In the genomic region with DNA sequence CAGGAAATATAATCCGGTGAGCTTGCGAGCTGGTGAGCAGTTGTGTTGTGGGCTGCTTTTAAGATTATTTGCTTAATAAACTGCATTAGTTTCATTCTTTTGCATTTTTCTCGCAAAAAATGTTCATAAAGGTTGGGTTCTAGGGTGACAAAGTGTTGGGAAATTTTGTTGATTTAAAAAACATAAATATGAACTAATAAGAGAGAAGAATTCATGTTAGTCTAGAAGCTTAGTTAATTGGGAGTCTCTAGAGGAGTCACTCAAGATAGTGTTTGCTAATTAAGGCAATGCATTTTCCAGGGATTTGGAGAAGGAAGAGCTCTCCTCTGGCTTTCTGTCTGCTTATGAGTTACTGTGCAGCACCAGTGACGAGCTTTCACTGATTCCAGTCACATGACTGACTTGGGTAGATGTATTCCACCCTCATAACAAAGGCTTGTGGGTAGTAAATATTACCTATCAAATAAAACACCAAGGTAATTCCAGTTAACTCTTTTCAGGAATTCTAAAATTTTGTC, we compare ENCODE assay signal across 1 cellular context.
TF ChIP-seq lines count a peak whose summit lies in the region.

No MANE protein-coding gene starts in this region.

TF ChIP-seq in GM23338, 12 proteins besides CTCF, POLR2A, EP300 and RAD21:
- TF ChIP-seq, protein P1, sequence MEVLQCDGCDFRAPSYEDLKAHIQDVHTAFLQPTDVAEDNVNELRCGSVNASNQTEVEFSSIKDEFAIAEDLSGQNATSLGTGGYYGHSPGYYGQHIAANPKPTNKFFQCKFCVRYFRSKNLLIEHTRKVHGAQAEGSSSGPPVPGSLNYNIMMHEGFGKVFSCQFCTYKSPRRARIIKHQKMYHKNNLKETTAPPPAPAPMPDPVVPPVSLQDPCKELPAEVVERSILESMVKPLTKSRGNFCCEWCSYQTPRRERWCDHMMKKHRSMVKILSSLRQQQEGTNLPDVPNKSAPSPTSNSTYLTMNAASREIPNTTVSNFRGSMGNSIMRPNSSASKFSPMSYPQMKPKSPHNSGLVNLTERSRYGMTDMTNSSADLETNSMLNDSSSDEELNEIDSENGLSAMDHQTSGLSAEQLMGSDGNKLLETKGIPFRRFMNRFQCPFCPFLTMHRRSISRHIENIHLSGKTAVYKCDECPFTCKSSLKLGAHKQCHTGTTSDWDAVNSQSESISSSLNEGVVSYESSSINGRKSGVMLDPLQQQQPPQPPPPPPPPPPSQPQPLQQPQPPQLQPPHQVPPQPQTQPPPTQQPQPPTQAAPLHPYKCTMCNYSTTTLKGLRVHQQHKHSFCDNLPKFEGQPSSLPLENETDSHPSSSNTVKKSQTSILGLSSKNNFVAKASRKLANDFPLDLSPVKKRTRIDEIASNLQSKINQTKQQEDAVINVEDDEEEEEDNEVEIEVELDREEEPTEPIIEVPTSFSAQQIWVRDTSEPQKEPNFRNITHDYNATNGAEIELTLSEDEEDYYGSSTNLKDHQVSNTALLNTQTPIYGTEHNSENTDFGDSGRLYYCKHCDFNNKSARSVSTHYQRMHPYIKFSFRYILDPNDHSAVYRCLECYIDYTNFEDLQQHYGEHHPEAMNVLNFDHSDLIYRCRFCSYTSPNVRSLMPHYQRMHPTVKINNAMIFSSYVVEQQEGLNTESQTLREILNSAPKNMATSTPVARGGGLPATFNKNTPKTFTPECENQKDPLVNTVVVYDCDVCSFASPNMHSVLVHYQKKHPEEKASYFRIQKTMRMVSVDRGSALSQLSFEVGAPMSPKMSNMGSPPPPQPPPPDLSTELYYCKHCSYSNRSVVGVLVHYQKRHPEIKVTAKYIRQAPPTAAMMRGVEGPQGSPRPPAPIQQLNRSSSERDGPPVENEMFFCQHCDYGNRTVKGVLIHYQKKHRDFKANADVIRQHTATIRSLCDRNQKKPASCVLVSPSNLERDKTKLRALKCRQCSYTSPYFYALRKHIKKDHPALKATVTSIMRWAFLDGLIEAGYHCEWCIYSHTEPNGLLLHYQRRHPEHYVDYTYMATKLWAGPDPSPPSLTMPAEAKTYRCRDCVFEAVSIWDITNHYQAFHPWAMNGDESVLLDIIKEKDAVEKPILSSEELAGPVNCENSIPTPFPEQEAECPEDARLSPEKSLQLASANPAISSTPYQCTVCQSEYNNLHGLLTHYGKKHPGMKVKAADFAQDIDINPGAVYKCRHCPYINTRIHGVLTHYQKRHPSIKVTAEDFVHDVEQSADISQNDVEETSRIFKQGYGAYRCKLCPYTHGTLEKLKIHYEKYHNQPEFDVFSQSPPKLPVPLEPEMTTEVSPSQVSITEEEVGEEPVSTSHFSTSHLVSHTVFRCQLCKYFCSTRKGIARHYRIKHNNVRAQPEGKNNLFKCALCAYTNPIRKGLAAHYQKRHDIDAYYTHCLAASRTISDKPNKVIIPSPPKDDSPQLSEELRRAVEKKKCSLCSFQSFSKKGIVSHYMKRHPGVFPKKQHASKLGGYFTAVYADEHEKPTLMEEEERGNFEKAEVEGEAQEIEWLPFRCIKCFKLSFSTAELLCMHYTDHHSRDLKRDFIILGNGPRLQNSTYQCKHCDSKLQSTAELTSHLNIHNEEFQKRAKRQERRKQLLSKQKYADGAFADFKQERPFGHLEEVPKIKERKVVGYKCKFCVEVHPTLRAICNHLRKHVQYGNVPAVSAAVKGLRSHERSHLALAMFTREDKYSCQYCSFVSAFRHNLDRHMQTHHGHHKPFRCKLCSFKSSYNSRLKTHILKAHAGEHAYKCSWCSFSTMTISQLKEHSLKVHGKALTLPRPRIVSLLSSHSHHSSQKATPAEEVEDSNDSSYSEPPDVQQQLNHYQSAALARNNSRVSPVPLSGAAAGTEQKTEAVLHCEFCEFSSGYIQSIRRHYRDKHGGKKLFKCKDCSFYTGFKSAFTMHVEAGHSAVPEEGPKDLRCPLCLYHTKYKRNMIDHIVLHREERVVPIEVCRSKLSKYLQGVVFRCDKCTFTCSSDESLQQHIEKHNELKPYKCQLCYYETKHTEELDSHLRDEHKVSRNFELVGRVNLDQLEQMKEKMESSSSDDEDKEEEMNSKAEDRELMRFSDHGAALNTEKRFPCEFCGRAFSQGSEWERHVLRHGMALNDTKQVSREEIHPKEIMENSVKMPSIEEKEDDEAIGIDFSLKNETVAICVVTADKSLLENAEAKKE (CRISPR knock-in tag; IDR thresholded peaks at IDR 0.05): no peak
- TF ChIP-seq, protein P2, sequence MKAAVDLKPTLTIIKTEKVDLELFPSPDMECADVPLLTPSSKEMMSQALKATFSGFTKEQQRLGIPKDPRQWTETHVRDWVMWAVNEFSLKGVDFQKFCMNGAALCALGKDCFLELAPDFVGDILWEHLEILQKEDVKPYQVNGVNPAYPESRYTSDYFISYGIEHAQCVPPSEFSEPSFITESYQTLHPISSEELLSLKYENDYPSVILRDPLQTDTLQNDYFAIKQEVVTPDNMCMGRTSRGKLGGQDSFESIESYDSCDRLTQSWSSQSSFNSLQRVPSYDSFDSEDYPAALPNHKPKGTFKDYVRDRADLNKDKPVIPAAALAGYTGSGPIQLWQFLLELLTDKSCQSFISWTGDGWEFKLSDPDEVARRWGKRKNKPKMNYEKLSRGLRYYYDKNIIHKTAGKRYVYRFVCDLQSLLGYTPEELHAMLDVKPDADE (IDR thresholded peaks at IDR 0.05): no peak
- TF ChIP-seq EZH2 (IDR thresholded peaks at IDR 0.05; ENCODE audit: low read depth, unreplicated experiment) (no peak), EZH2phosphoT487 (IDR thresholded peaks at IDR 0.05; ENCODE audit: unreplicated experiment) (no peak), ZNF331 (CRISPR knock-in tag; IDR thresholded peaks at IDR 0.05; ENCODE audit: low read depth) (no peak), CREB1 (CRISPR knock-in tag; IDR thresholded peaks at IDR 0.05; ENCODE audit: low read depth) (no peak), NANOG (IDR thresholded peaks at IDR 0.05; ENCODE audit: borderline replicate concordance) (no peak), ZNF114 (CRISPR knock-in tag; IDR thresholded peaks at IDR 0.05) (no peak)
- TF ChIP-seq, protein P3, sequence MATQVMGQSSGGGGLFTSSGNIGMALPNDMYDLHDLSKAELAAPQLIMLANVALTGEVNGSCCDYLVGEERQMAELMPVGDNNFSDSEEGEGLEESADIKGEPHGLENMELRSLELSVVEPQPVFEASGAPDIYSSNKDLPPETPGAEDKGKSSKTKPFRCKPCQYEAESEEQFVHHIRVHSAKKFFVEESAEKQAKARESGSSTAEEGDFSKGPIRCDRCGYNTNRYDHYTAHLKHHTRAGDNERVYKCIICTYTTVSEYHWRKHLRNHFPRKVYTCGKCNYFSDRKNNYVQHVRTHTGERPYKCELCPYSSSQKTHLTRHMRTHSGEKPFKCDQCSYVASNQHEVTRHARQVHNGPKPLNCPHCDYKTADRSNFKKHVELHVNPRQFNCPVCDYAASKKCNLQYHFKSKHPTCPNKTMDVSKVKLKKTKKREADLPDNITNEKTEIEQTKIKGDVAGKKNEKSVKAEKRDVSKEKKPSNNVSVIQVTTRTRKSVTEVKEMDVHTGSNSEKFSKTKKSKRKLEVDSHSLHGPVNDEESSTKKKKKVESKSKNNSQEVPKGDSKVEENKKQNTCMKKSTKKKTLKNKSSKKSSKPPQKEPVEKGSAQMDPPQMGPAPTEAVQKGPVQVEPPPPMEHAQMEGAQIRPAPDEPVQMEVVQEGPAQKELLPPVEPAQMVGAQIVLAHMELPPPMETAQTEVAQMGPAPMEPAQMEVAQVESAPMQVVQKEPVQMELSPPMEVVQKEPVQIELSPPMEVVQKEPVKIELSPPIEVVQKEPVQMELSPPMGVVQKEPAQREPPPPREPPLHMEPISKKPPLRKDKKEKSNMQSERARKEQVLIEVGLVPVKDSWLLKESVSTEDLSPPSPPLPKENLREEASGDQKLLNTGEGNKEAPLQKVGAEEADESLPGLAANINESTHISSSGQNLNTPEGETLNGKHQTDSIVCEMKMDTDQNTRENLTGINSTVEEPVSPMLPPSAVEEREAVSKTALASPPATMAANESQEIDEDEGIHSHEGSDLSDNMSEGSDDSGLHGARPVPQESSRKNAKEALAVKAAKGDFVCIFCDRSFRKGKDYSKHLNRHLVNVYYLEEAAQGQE (IDR thresholded peaks at IDR 0.05; ENCODE audit: unreplicated experiment): no peak
TF ChIP-seq in GM23338: peak in this region for 0.
